26 cellular contexts compared by ENCODE assay signal in the genomic region with DNA sequence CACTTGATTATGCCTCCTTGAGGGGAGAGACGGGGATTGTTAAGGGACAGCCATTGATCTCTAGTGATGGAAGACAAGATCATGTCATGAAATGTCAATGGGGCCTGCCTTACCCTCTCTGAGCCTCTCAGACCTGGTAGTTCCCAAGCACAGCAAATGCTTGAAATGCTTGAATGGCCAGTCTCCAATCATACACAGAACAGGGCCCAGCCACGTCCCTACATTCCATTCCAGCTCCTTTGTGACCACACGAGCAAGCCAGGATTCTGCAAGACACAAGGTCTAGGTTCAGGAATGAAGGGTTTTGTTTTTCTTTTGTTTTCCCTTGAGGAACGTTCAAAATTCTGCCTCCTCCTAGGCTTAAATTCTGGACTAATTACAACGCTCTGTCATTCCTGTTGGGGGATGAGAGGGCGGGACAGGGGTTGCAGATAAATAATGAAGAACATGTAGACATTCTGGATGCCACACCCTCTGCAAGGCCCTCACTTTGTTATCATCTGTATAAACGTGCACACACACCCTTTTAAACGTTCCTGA.
"Had no signal": no experiment of that assay in that cellular context is flagged by ENCODE, and none has a peak within 500 bp of the region (broad histone marks: within the 10 kb centered on the region; RNA-seq: fewer than 3 reads in every experiment).

No MANE protein-coding gene starts in this region.

- H3K9me3 ChIP-seq: breast epithelium, mucosa of descending colon, psoas muscle, right atrium auricular region, tibial nerve, vagina had no signal

- H3K27me3 ChIP-seq: breast epithelium, dorsolateral prefrontal cortex, right atrium auricular region, tibial nerve, vagina had no signal

- H3K27ac Mint-ChIP-seq: activated CD8-positive, alpha-beta T cell treated with anti-CD3 and anti-CD28 coated beads, Interleukin-2, amount 10 ng/mL, durations not matched to agents 7 days and 5 days; activated naive CD4-positive, alpha-beta T cell treated with anti-CD3 and anti-CD28 coated beads, Interleukin-2, amount 50 U/mL, for 24 hours; effector memory CD8-positive, alpha-beta T cell; naive B cell; stimulated activated effector memory CD8-positive, alpha-beta T cell treated with anti-CD3 and anti-CD28 coated beads, Interleukin-12 subunit alpha, Interleukin-12 subunit beta, amount 100 ng/mL, for 72 hours had no signal

- H3K4me1 ChIP-seq: breast epithelium, psoas muscle, right atrium auricular region, tibial nerve, vagina had no signal

- H3K36me3 Mint-ChIP-seq: activated naive CD4-positive, alpha-beta T cell treated with anti-CD3 and anti-CD28 coated beads, Interleukin-2, amount 50 U/mL, for 24 hours; naive B cell; stimulated activated effector memory CD8-positive, alpha-beta T cell treated with anti-CD3 and anti-CD28 coated beads, Interleukin-12 subunit alpha, Interleukin-12 subunit beta, amount 100 ng/mL, for 72 hours had no signal

- H3K27ac ChIP-seq: breast epithelium, dorsolateral prefrontal cortex, psoas muscle, right atrium auricular region, tibial nerve, vagina, WERI-Rb-1 had no signal

- H3K4me3 ChIP-seq: breast epithelium, dorsolateral prefrontal cortex, mucosa of descending colon, psoas muscle, right atrium auricular region, tibial nerve, vagina had no signal

- H3K4me3 Mint-ChIP-seq: activated CD8-positive, alpha-beta T cell treated with anti-CD3 and anti-CD28 coated beads, Interleukin-2, amount 10 ng/mL, durations not matched to agents 7 days and 5 days; activated naive CD4-positive, alpha-beta T cell treated with anti-CD3 and anti-CD28 coated beads, Interleukin-2, amount 50 U/mL, for 24 hours; central memory CD8-positive, alpha-beta T cell; effector memory CD8-positive, alpha-beta T cell; naive B cell; neural crest cell; stimulated activated effector memory CD8-positive, alpha-beta T cell treated with anti-CD3 and anti-CD28 coated beads, Interleukin-12 subunit alpha, Interleukin-12 subunit beta, amount 100 ng/mL, for 72 hours; stimulated activated naive CD8-positive, alpha-beta T cell treated with anti-CD3 and anti-CD28 coated beads, Interleukin-15, amount 100 ng/mL, for 72 hours had no signal

- H3K4me1 Mint-ChIP-seq: activated naive CD4-positive, alpha-beta T cell treated with anti-CD3 and anti-CD28 coated beads, Interleukin-2, amount 50 U/mL, for 24 hours; central memory CD8-positive, alpha-beta T cell; naive B cell; neural crest cell; stimulated activated effector memory CD8-positive, alpha-beta T cell treated with anti-CD3 and anti-CD28 coated beads, Interleukin-12 subunit alpha, Interleukin-12 subunit beta, amount 100 ng/mL, for 72 hours; stimulated activated naive CD8-positive, alpha-beta T cell treated with anti-CD3 and anti-CD28 coated beads, Interleukin-15, amount 100 ng/mL, for 72 hours had no signal

- ATAC-seq: activated CD8-positive, alpha-beta T cell treated with anti-CD3 and anti-CD28 coated beads, Interleukin-2, amount 10 ng/mL, durations not matched to agents 7 days and 5 days; effector memory CD8-positive, alpha-beta T cell; left cardiac atrium; mucosa of descending colon; psoas muscle; stimulated activated effector memory CD8-positive, alpha-beta T cell treated with anti-CD3 and anti-CD28 coated beads, Interleukin-12 subunit alpha, Interleukin-12 subunit beta, amount 100 ng/mL, for 72 hours; stimulated activated naive CD8-positive, alpha-beta T cell treated with anti-CD3 and anti-CD28 coated beads, Interleukin-15, amount 100 ng/mL, for 72 hours had no signal

- H3K36me3 ChIP-seq: breast epithelium, right atrium auricular region, tibial nerve, vagina, WERI-Rb-1 had no signal

- H3K9me3 Mint-ChIP-seq: activated naive CD4-positive, alpha-beta T cell treated with anti-CD3 and anti-CD28 coated beads, Interleukin-2, amount 50 U/mL, for 24 hours; central memory CD8-positive, alpha-beta T cell; effector memory CD8-positive, alpha-beta T cell; neural crest cell; stimulated activated effector memory CD8-positive, alpha-beta T cell treated with anti-CD3 and anti-CD28 coated beads, Interleukin-12 subunit alpha, Interleukin-12 subunit beta, amount 100 ng/mL, for 72 hours; stimulated activated naive CD8-positive, alpha-beta T cell treated with anti-CD3 and anti-CD28 coated beads, Interleukin-15, amount 100 ng/mL, for 72 hours had no signal

- DNase-seq: activated CD4-positive, alpha-beta T cell treated with anti-CD3 and anti-CD28 coated beads, Interleukin-2, amount 50 U/mL, for 1 hour; activated CD4-positive, CD25-positive, alpha-beta regulatory T cell treated with anti-CD3 and anti-CD28 coated beads, Interleukin-2, amount 50 U/mL, for 72 hours; activated CD8-positive, alpha-beta T cell treated with anti-CD3 and anti-CD28 coated beads, Interleukin-2, amount 10 ng/mL, durations not matched to agents 7 days and 5 days; activated gamma-delta T cell treated with Interleukin-2 at 50 U/mL for 16 hours; aorta; dorsolateral prefrontal cortex; effector memory CD8-positive, alpha-beta T cell; glutamatergic neuron; hippocampal formation; left cardiac atrium; mesendoderm; mucosa of descending colon; naive B cell; psoas muscle; stimulated activated CD4-positive, alpha-beta T cell treated with anti-CD3 and anti-CD28 coated beads, Interleukin-12 subunit alpha, Interleukin-12 subunit beta, amount 100 ng/mL, for 4 hours; stimulated activated naive CD8-positive, alpha-beta T cell treated with anti-CD3 and anti-CD28 coated beads, Interleukin-15, amount 100 ng/mL, for 72 hours; T-helper 1 cell; WERI-Rb-1 had no signal
